ENCODE assay signal across 18 cellular contexts in genomic region chr1:173038875-173039554, GRCh38. TPM values are rescaled to one million over a fixed set of nuclear protein-coding genes. Genes with fewer than 3 reads are reported as not detected.
DNase-seq lines count a peak whose midpoint lies in the region; ATAC-seq and TF ChIP-seq lines count a peak whose summit lies in the region.
"Had no signal": no experiment of that assay in that cellular context is flagged by ENCODE, and none has a peak within 500 bp of the region (broad histone marks: within the 10 kb centered on the region; RNA-seq: fewer than 3 reads in every experiment).

No MANE protein-coding gene starts in this region.

- no peaks in the 10 kb centered on the region for H3K4me1 ChIP-seq in upper lobe of right lung
- H3K4me1 ChIP-seq: BE2C, colonic mucosa, right lobe of liver, tibial nerve had no signal

- peak; percentile 9 for DNase-seq in stimulated activated CD4-positive, alpha-beta T cell treated with anti-CD3 and anti-CD28 coated beads, Interleukin-1b, Interleukin-23, amount 100 ng/mL, for 48 hours
- DNase-seq in stimulated activated CD4-positive, alpha-beta T cell treated with anti-CD3 and anti-CD28 coated beads, Interleukin-4, amount 100 ng/mL, for 1 hour, result no peak
- DNase-seq in NOMO-1 (lab: John Stamatoyannopoulos, UW; ENCODE audit: unreplicated experiment in 2 of 2) (peak; percentile 69 to 86), upper lobe of right lung (no peak), Calu3 (no peak)
- DNase-seq: BE2C, colonic mucosa, DMS153, NCI-H2081, NCI-H526, occipital lobe, right lobe of liver had no signal

- H3K27me3 ChIP-seq in upper lobe of right lung, result no peaks in the 10 kb centered on the region
- H3K27me3 ChIP-seq: BE2C, colonic mucosa, foreskin keratinocyte, right lobe of liver, tibial nerve had no signal

- H3K4me3 Mint-ChIP-seq in activated naive CD8-positive, alpha-beta T cell, result peak overlapping the region; percentile 1
- no peak overlapping the region for H3K4me3 Mint-ChIP-seq in Calu3 (ENCODE audit: low read depth, unreplicated experiment)

- H3K9me3 Mint-ChIP-seq in activated naive CD8-positive, alpha-beta T cell (ENCODE audit: low read depth), result no peaks in the 10 kb centered on the region
- H3K9me3 Mint-ChIP-seq in Calu3 (ENCODE audit: low read depth, unreplicated experiment), result no peaks in the 10 kb centered on the region

- peaks cover 3% of the 10 kb centered on the region for H3K36me3 Mint-ChIP-seq in activated naive CD8-positive, alpha-beta T cell
- H3K36me3 Mint-ChIP-seq in Calu3 (ENCODE audit: insufficient read depth, unreplicated experiment), result peaks cover 4% of the 10 kb centered on the region

- peak; percentile 24 for ATAC-seq in upper lobe of right lung
- ATAC-seq in GM21723 (IDR thresholded peaks at IDR 0.05; ENCODE audit: unreplicated experiment), result no peak
- ATAC-seq: foreskin keratinocyte, left lobe of liver had no signal

- no peak overlapping the region for H3K4me3 ChIP-seq in upper lobe of right lung
- H3K4me3 ChIP-seq: colonic mucosa, right lobe of liver, tibial nerve had no signal

- H3K27ac Mint-ChIP-seq in activated naive CD8-positive, alpha-beta T cell, result no peak overlapping the region
- no peak overlapping the region for H3K27ac Mint-ChIP-seq in Calu3 (ENCODE audit: unreplicated experiment)

- H3K36me3 ChIP-seq in upper lobe of right lung, result no peaks in the 10 kb centered on the region
- H3K36me3 ChIP-seq: BE2C, colonic mucosa, right lobe of liver, tibial nerve had no signal

- no TSS peak for BruUV-seq in Calu3 (replicated peaks; lab: Mats Ljungman, UMichigan)

- no peaks in the 10 kb centered on the region for H3K27me3 Mint-ChIP-seq in activated naive CD8-positive, alpha-beta T cell
- H3K27me3 Mint-ChIP-seq in Calu3 (ENCODE audit: unreplicated experiment), result no peaks in the 10 kb centered on the region

- peaks cover 13% of the 10 kb centered on the region for H3K4me1 Mint-ChIP-seq in activated naive CD8-positive, alpha-beta T cell (ENCODE audit: low read depth)
- peaks cover 19% of the 10 kb centered on the region for H3K4me1 Mint-ChIP-seq in Calu3 (ENCODE audit: low read depth, unreplicated experiment)

- no peak overlapping the region for H3K27ac ChIP-seq in upper lobe of right lung
- H3K27ac ChIP-seq: colonic mucosa, foreskin keratinocyte, right lobe of liver, tibial nerve had no signal

- CTCF ChIA-PET in Calu3 (lab: Charles Lee), result interaction anchor here (0.6 to 1.1 kb wide), 2 partner anchors 11 to 1521 kb away, joined by 3 read pairs; no protein-coding TSS in a partner anchor

- TF ChIP-seq CTCF in upper lobe of right lung (IDR thresholded peaks at IDR 0.05) (no peak), Calu3 (IDR thresholded peaks at IDR 0.05; ENCODE audit: unreplicated experiment) (no peak)

- intact Hi-C loops in upper lobe of right lung (cut with DNase I), result no loop called here
- intact Hi-C loops in Calu3 (cut with micrococcal nuclease; ENCODE audit: unreplicated experiment), result no loop called here

- no peaks in the 10 kb centered on the region for H3K9me3 ChIP-seq in upper lobe of right lung
- H3K9me3 ChIP-seq: BE2C, colonic mucosa, right lobe of liver, tibial nerve had no signal

RNA-seq across cellular contexts. Expression of gene TNFSF18, which starts 11.7 kb away (rescaled TPM):
- total RNA-seq in upper lobe of right lung (not detected), Calu3 (2022) (not detected in 2 replicates)
- total RNA-seq: colonic mucosa; right lobe of liver; T-helper 1 cell treated with Interleukin-12 subunit alpha and Interleukin-12 subunit beta and Interleukin-4 antibody, amounts not matched to agents 30 ng/mL and 1 ng/mL, for 36 hours; tibial nerve had no signal

Comparison
In these comparisons a context has a peak if more than half of its experiments do, and no peak if none do; other contexts are left out.
1. DNase-seq: peak in stimulated activated CD4-positive, alpha-beta T cell treated with anti-CD3 and anti-CD28 coated beads, Interleukin-1b, Interleukin-23, amount 100 ng/mL, for 48 hours (single experiment) and NOMO-1 (2 of 2); none in stimulated activated CD4-positive, alpha-beta T cell treated with anti-CD3 and anti-CD28 coated beads, Interleukin-4, amount 100 ng/mL, for 1 hour (single experiment), upper lobe of right lung (single experiment) and Calu3 (single experiment).